In the genomic region with DNA sequence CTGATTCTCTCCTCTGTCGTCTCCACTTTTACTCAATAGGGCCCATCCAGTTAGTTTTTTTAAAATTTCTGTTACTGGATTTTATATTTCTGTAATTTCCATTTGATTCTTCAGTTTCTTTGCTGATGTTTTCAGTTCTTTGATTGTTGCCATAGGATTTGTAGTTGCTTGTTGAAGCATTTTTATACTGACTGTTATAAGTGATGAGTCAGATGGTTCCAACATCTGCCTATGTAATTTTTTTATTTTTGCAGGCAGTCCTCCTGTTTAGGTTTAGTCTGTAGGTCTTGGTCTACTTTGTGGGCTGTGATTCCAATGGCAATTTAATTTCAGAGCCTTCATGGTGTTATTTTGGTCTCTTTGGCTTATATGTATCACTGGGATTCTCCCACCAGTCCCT, we compare ENCODE assay signal across 7 cellular contexts. TPM values are rescaled to one million over a fixed set of nuclear protein-coding genes. Genes with fewer than 3 reads are reported as not detected.
"Had no signal": no experiment of that assay in that cellular context is flagged by ENCODE, and none has a peak within 500 bp of the region (broad histone marks: within the 10 kb centered on the region; RNA-seq: fewer than 3 reads in every experiment).

No MANE protein-coding gene starts in this region.

RNA-seq across cellular contexts. Expression of gene VPREB1, which starts 56.4 kb away (rescaled TPM):
- total RNA-seq: activated CD4-positive, alpha-beta T cell treated with anti-CD3 and anti-CD28 coated beads, Interleukin-2, amount 10 ng/mL, durations not matched to agents 7 days and 5 days; activated CD8-positive, alpha-beta T cell treated with anti-CD3 and anti-CD28 coated beads, Interleukin-2, amount 10 ng/mL, durations not matched to agents 7 days and 5 days; adrenal gland; cerebellum; MCF 10A; Right ventricle myocardium superior; T-helper 2 cell treated with Interferon-gamma antibody and Interleukin-4, amounts not matched to agents 100 ng/mL and 5 ng/mL, for 36 hours had no signal
- polyA plus RNA-seq: adrenal gland had no signal
